Comparison of ENCODE assay signal across 17 cellular contexts in genomic region chr7:128076216-128076821, GRCh38.
"Had no signal": no experiment of that assay in that cellular context is flagged by ENCODE, and none has a peak within 500 bp of the region (broad histone marks: within the 10 kb centered on the region; RNA-seq: fewer than 3 reads in every experiment).

No MANE protein-coding gene starts in this region.

- H3K36me3 Mint-ChIP-seq: naive B cell had no signal

- H3K27me3 ChIP-seq: colonic mucosa, esophagus muscularis mucosa, sigmoid colon, spleen, upper lobe of right lung had no signal

- ATAC-seq: psoas muscle; stimulated activated naive CD8-positive, alpha-beta T cell treated with anti-CD3 and anti-CD28 coated beads, Interleukin-15, amount 100 ng/mL, for 72 hours; upper lobe of right lung had no signal

- H3K9me3 Mint-ChIP-seq: activated naive CD4-positive, alpha-beta T cell treated with anti-CD3 and anti-CD28 coated beads, Interleukin-2, amount 10 ng/mL, durations not matched to agents 7 days and 5 days; activated T-cell treated with anti-CD3 and anti-CD28 coated beads, Interleukin-2, amount 50 U/mL, for 24 hours; naive B cell; stimulated activated naive CD8-positive, alpha-beta T cell treated with anti-CD3 and anti-CD28 coated beads, Interleukin-15, amount 100 ng/mL, for 72 hours; T-helper 2 cell treated with Interferon-gamma antibody and Interleukin-4, amounts not matched to agents 5 μg/mL and 100 μg/mL, for 36 hours had no signal

- H3K27ac Mint-ChIP-seq: activated naive CD4-positive, alpha-beta T cell treated with anti-CD3 and anti-CD28 coated beads, Interleukin-2, amount 10 ng/mL, durations not matched to agents 7 days and 5 days; activated T-cell treated with anti-CD3 and anti-CD28 coated beads, Interleukin-2, amount 50 U/mL, for 24 hours; naive B cell; T-helper 2 cell treated with Interferon-gamma antibody and Interleukin-4, amounts not matched to agents 5 μg/mL and 100 μg/mL, for 36 hours had no signal

- H3K27ac ChIP-seq: colonic mucosa, esophagus muscularis mucosa, psoas muscle, sigmoid colon, spleen, thoracic aorta, upper lobe of right lung had no signal

- H3K36me3 ChIP-seq: colonic mucosa had no signal

- H3K27me3 Mint-ChIP-seq: activated naive CD4-positive, alpha-beta T cell treated with anti-CD3 and anti-CD28 coated beads, Interleukin-2, amount 10 ng/mL, durations not matched to agents 7 days and 5 days; activated T-cell treated with anti-CD3 and anti-CD28 coated beads, Interleukin-2, amount 50 U/mL, for 24 hours; naive B cell; stimulated activated naive CD8-positive, alpha-beta T cell treated with anti-CD3 and anti-CD28 coated beads, Interleukin-15, amount 100 ng/mL, for 72 hours had no signal

- DNase-seq: activated CD4-positive, alpha-beta T cell treated with anti-CD3 and anti-CD28 coated beads, Interleukin-2, amount 50 U/mL, for 48 hours; activated CD4-positive, CD25-positive, alpha-beta regulatory T cell treated with anti-CD3 and anti-CD28 coated beads, Interleukin-2, amount 50 U/mL, for 72 hours; activated naive CD4-positive, alpha-beta T cell treated with anti-CD3 and anti-CD28 coated beads, Interleukin-2, amount 10 ng/mL, durations not matched to agents 7 days and 5 days; activated T-cell treated with anti-CD3 and anti-CD28 coated beads, Interleukin-2, amount 50 U/mL, for 24 hours; islet precursor cell; naive B cell; occipital lobe; spleen; stimulated activated naive CD8-positive, alpha-beta T cell treated with anti-CD3 and anti-CD28 coated beads, Interleukin-15, amount 100 ng/mL, for 72 hours; SW 1271 had no signal

- H3K4me3 Mint-ChIP-seq: activated naive CD4-positive, alpha-beta T cell treated with anti-CD3 and anti-CD28 coated beads, Interleukin-2, amount 10 ng/mL, durations not matched to agents 7 days and 5 days; activated T-cell treated with anti-CD3 and anti-CD28 coated beads, Interleukin-2, amount 50 U/mL, for 24 hours; naive B cell; stimulated activated naive CD8-positive, alpha-beta T cell treated with anti-CD3 and anti-CD28 coated beads, Interleukin-15, amount 100 ng/mL, for 72 hours; T-helper 2 cell treated with Interferon-gamma antibody and Interleukin-4, amounts not matched to agents 5 μg/mL and 100 μg/mL, for 36 hours had no signal

- H3K9me3 ChIP-seq: colonic mucosa, esophagus muscularis mucosa, psoas muscle, sigmoid colon, spleen, thoracic aorta, upper lobe of right lung had no signal

- H3K4me1 ChIP-seq: psoas muscle, sigmoid colon, upper lobe of right lung had no signal

- H3K4me3 ChIP-seq: colonic mucosa, esophagus muscularis mucosa, psoas muscle, sigmoid colon, spleen, thoracic aorta, upper lobe of right lung had no signal
